In genomic region chr9:76887003-76887821, GRCh38 we compare ENCODE assay signal across 13 cellular contexts.
DNase-seq lines count a peak whose midpoint lies in the region; ATAC-seq and TF ChIP-seq lines count a peak whose summit lies in the region.
"Had no signal": no experiment of that assay in that cellular context is flagged by ENCODE, and none has a peak within 500 bp of the region (broad histone marks: within the 10 kb centered on the region; RNA-seq: fewer than 3 reads in every experiment).

No MANE protein-coding gene starts in this region.

- no peak for ATAC-seq in HG03571 (IDR thresholded peaks at IDR 0.05; ENCODE audit: unreplicated experiment)

- intact Hi-C loops in tibial artery (cut with DNase I; ENCODE audit: low total_unique reads), result no loop called here

- no peaks in the 10 kb centered on the region for H3K27me3 ChIP-seq in MM.1S (replicated peaks; ENCODE audit: insufficient read depth, low read length)
- H3K27me3 ChIP-seq in tibial artery, result no peaks in the 10 kb centered on the region

- H3K4me3 ChIP-seq in MM.1S (ENCODE audit: low read length) (no peak overlapping the region), tibial artery (no peak overlapping the region)

- H3K27ac ChIP-seq in MM.1S (ENCODE audit: low read length), result no peak overlapping the region
- peak overlapping the region; percentile 41 to 53 for H3K27ac ChIP-seq in tibial artery
- H3K27ac ChIP-seq: 22Rv1, epithelial cell of prostate had no signal

- peak overlapping the region; percentile 6; the same call in 1 of the 2 replicates for H3K4me2 ChIP-seq in MM.1S (ENCODE audit: low read depth, low read length)

- TF ChIP-seq CTCF in MM.1S (IDR thresholded peaks at IDR 0.05; ENCODE audit: low read length), result no peak
- peak in 1 of 2 experiments; percentile 8 for TF ChIP-seq CTCF in tibial artery (IDR thresholded peaks at IDR 0.05)

- DNase-seq in DMS153 treated with DMSO at 0.1 percent for 48 hours (lab: John Stamatoyannopoulos, UW; ENCODE audit: unreplicated experiment) (peak; percentile 30), DMS153 (lab: John Stamatoyannopoulos, UW) (no peak), MM.1S (no peak), fibroblast of peridontal ligament (ENCODE audit: extremely low read depth) (peak; percentile 18), tibial artery (no peak), NCI-H2081 treated with DMSO at 0.1 percent for 48 hours (lab: John Stamatoyannopoulos, UW) (no peak)
- no peak for DNase-seq in activated CD8-positive, alpha-beta memory T cell treated with anti-CD3 and anti-CD28 coated beads, Interleukin-2, amount 50 U/mL, for 48 hours
- DNase-seq: mesendoderm; NCI-H2029; stimulated activated CD4-positive, alpha-beta T cell treated with anti-CD3 and anti-CD28 coated beads, Interleukin-4, amount 100 ng/mL, for 1 hour had no signal

- H3K4me1 ChIP-seq in MM.1S (ENCODE audit: low read length) (no peaks in the 10 kb centered on the region), tibial artery (peaks cover 0 to 91% (median 15%) of the 10 kb centered on the region in 4 donors)

- H3K79me2 ChIP-seq in MM.1S (ENCODE audit: low read length), result no peaks in the 10 kb centered on the region

- no peak overlapping the region for H3K9ac ChIP-seq in MM.1S (ENCODE audit: low read length)

- H3K9me3 ChIP-seq in MM.1S (replicated peaks; ENCODE audit: insufficient read depth, low read length), result no peaks in the 10 kb centered on the region
- H3K9me3 ChIP-seq in tibial artery, result no peaks in the 10 kb centered on the region

- no peaks in the 10 kb centered on the region for H3K9me2 ChIP-seq in MM.1S (replicated peaks; ENCODE audit: insufficient read depth, low read length)

- H3F3A ChIP-seq in MM.1S (ENCODE audit: insufficient read depth, low read length), result no peaks in the 10 kb centered on the region

- H4K20me1 ChIP-seq in MM.1S (ENCODE audit: insufficient read depth, low read length), result no peaks in the 10 kb centered on the region

- H2AFZ ChIP-seq in MM.1S (ENCODE audit: low read length), result 0 out of 2 replicates have a peak overlapping the region, but pooled peaks have one; percentile 11

- no peaks in the 10 kb centered on the region for H3K36me3 ChIP-seq in MM.1S (replicated peaks; ENCODE audit: insufficient read depth, low read length)
- peaks cover 0 to 10% (median 6%) of the 10 kb centered on the region in 3 donors for H3K36me3 ChIP-seq in tibial artery

Comparison
In these comparisons a context has a peak if more than half of its experiments do, and no peak if none do; other contexts are left out.
1. DNase-seq: peak in DMS153 treated with DMSO at 0.1 percent for 48 hours (single experiment) and fibroblast of peridontal ligament (single experiment); none in DMS153 (single experiment), MM.1S (single experiment), tibial artery (0 of 2), NCI-H2081 treated with DMSO at 0.1 percent for 48 hours (single experiment) and activated CD8-positive, alpha-beta memory T cell treated with anti-CD3 and anti-CD28 coated beads, Interleukin-2, amount 50 U/mL, for 48 hours (single experiment).